In genomic region chr20:46828471-46828870, GRCh38 we compare ENCODE assay signal across 20 cellular contexts.
DNase-seq lines count a peak whose midpoint lies in the region; ATAC-seq and TF ChIP-seq lines count a peak whose summit lies in the region.
"Had no signal": no experiment of that assay in that cellular context is flagged by ENCODE, and none has a peak within 500 bp of the region (broad histone marks: within the 10 kb centered on the region; RNA-seq: fewer than 3 reads in every experiment).

No MANE protein-coding gene starts in this region.

- no peaks in the 10 kb centered on the region for H3K36me3 Mint-ChIP-seq in Calu3 (ENCODE audit: insufficient read depth, unreplicated experiment)
- H3K36me3 Mint-ChIP-seq in immature natural killer cell, result no peaks in the 10 kb centered on the region
- H3K36me3 Mint-ChIP-seq: activated CD8-positive, alpha-beta memory T cell treated with anti-CD3 and anti-CD28 coated beads, Interleukin-2, amount 10 ng/mL, durations not matched to agents 7 days and 5 days; memory B cell; stimulated activated naive B cell treated with anti-CD40 and anti-IgM and Interleukin-4, amounts not matched to agents 10 μg/mL and 1 μg/mL and 100 μg/mL, for 72 hours had no signal

- BruUV-seq in Calu3 (replicated peaks; lab: Mats Ljungman, UMichigan), result no TSS peak
- no TSS peak for BruUV-seq in A673 (replicated peaks; lab: Mats Ljungman, UMichigan)

- H3K27ac Mint-ChIP-seq in Calu3 (ENCODE audit: unreplicated experiment), result no peak overlapping the region
- no peak overlapping the region for H3K27ac Mint-ChIP-seq in immature natural killer cell
- H3K27ac Mint-ChIP-seq: activated CD8-positive, alpha-beta memory T cell treated with anti-CD3 and anti-CD28 coated beads, Interleukin-2, amount 10 ng/mL, durations not matched to agents 7 days and 5 days; IgD-negative memory B cell; memory B cell; stimulated activated naive B cell treated with anti-CD40 and anti-IgM and Interleukin-4, amounts not matched to agents 10 μg/mL and 1 μg/mL and 100 μg/mL, for 72 hours had no signal

- no peaks in the 10 kb centered on the region for H3K36me3 ChIP-seq in A673 (ENCODE audit: insufficient read depth, low read length, poor library complexity, severe bottlenecking)
- H3K36me3 ChIP-seq: adrenal gland, tibial artery had no signal

- H3K4me3 ChIP-seq in choroid plexus epithelial cell (ENCODE audit: low read depth, low read length), result no peak overlapping the region
- H3K4me3 ChIP-seq in A673 (ENCODE audit: low read depth, low read length, poor library complexity, severe bottlenecking), result no peak overlapping the region
- H3K4me3 ChIP-seq: adrenal gland, tibial artery had no signal

- ATAC-seq in GM21515 (IDR thresholded peaks at IDR 0.05; ENCODE audit: unreplicated experiment), result no peak
- ATAC-seq: activated CD8-positive, alpha-beta memory T cell treated with anti-CD3 and anti-CD28 coated beads, Interleukin-2, amount 10 ng/mL, durations not matched to agents 7 days and 5 days; stimulated activated naive B cell treated with anti-CD40 and anti-IgM and Interleukin-4, amounts not matched to agents 10 μg/mL and 1 μg/mL and 100 μg/mL, for 72 hours had no signal

- H3K4me1 Mint-ChIP-seq in Calu3 (ENCODE audit: low read depth, unreplicated experiment), result no peaks in the 10 kb centered on the region
- no peaks in the 10 kb centered on the region for H3K4me1 Mint-ChIP-seq in immature natural killer cell
- H3K4me1 Mint-ChIP-seq: activated CD8-positive, alpha-beta memory T cell treated with anti-CD3 and anti-CD28 coated beads, Interleukin-2, amount 10 ng/mL, durations not matched to agents 7 days and 5 days; IgD-negative memory B cell; memory B cell; stimulated activated naive B cell treated with anti-CD40 and anti-IgM and Interleukin-4, amounts not matched to agents 10 μg/mL and 1 μg/mL and 100 μg/mL, for 72 hours had no signal

- H3K9me3 Mint-ChIP-seq in Calu3 (ENCODE audit: low read depth, unreplicated experiment) (peaks cover 3% of the 10 kb centered on the region), immature natural killer cell (no peaks in the 10 kb centered on the region)

- H3K4me3 Mint-ChIP-seq in Calu3 (ENCODE audit: low read depth, unreplicated experiment) (no peak overlapping the region), immature natural killer cell (no peak overlapping the region)
- H3K4me3 Mint-ChIP-seq: activated CD8-positive, alpha-beta memory T cell treated with anti-CD3 and anti-CD28 coated beads, Interleukin-2, amount 10 ng/mL, durations not matched to agents 7 days and 5 days; IgD-negative memory B cell; memory B cell; stimulated activated naive B cell treated with anti-CD40 and anti-IgM and Interleukin-4, amounts not matched to agents 10 μg/mL and 1 μg/mL and 100 μg/mL, for 72 hours had no signal

- no peaks in the 10 kb centered on the region for H3K4me1 ChIP-seq in A673 (ENCODE audit: insufficient read depth, low read length, poor library complexity, severe bottlenecking)
- H3K4me1 ChIP-seq: adrenal gland, tibial artery had no signal

- no peaks in the 10 kb centered on the region for H3K9me3 ChIP-seq in A673 (ENCODE audit: low read depth, low read length, poor library complexity, severe bottlenecking)

- intact Hi-C loops in Calu3 (cut with micrococcal nuclease; ENCODE audit: unreplicated experiment) (no loop called here), A673 (cut with micrococcal nuclease; ENCODE audit: unreplicated experiment) (no loop called here)

- peaks cover 28% of the 10 kb centered on the region for H3K27me3 Mint-ChIP-seq in Calu3 (ENCODE audit: unreplicated experiment)
- H3K27me3 Mint-ChIP-seq in immature natural killer cell (ENCODE audit: low read depth in 3 of 3), result peaks cover 0 to 16% (median 9%) of the 10 kb centered on the region in 3 donors

- CTCF ChIA-PET in Calu3 (lab: Charles Lee), result no interaction called here
- CTCF ChIA-PET in A673 (lab: Charles Lee), result no interaction called here

- POLR2A ChIA-PET in A673 (lab: Charles Lee; ENCODE audit: low non-redundant PET), result no interaction called here

- DNase-seq in Daoy (ENCODE audit: low read depth), result peak; percentile 32
- peak; percentile 66 for DNase-seq in M059J (ENCODE audit: low read depth)
- peak; percentile 74 for DNase-seq in choroid plexus epithelial cell (ENCODE audit: low read depth)
- DNase-seq in kidney tubule cell (ENCODE audit: low spot score), result peak; percentile 7
- DNase-seq in Calu3, result no peak
- DNase-seq in immature natural killer cell, result no peak
- no peak for DNase-seq in A673 (ENCODE audit: low spot score)
- DNase-seq: activated CD4-positive, CD25-positive, alpha-beta regulatory T cell treated with anti-CD3 and anti-CD28 coated beads, Interleukin-2, amount 50 U/mL, for 72 hours; activated CD8-positive, alpha-beta memory T cell treated with anti-CD3 and anti-CD28 coated beads, Interleukin-2, amount 10 ng/mL, durations not matched to agents 7 days and 5 days; activated effector memory CD4-positive, alpha-beta T cell treated with Interleukin-2 at 50 U/mL for 16 hours; adrenal gland; NCI-H1048; NCI-H526; stimulated activated naive B cell treated with anti-CD40 and anti-IgM and Interleukin-4, amounts not matched to agents 10 μg/mL and 1 μg/mL and 100 μg/mL, for 72 hours; T1000; tibial artery had no signal

- no peaks in the 10 kb centered on the region for H3K27me3 ChIP-seq in A673 (replicated peaks; ENCODE audit: insufficient read depth, low read depth, low read length, poor library complexity)
- H3K27me3 ChIP-seq: adrenal gland had no signal

- no peak for TF ChIP-seq CTCF in choroid plexus epithelial cell (conservative IDR thresholded peaks at IDR 0.05; ENCODE audit: low read depth, low read length)
- TF ChIP-seq CTCF in Calu3 (IDR thresholded peaks at IDR 0.05; ENCODE audit: unreplicated experiment), result no peak
- no peak for TF ChIP-seq CTCF in A673 (conservative IDR thresholded peaks at IDR 0.05; ENCODE audit: low read depth, low read length)

- H3K27ac ChIP-seq in A673 (ENCODE audit: low read depth, low read length, poor library complexity, severe bottlenecking), result no peak overlapping the region
- H3K27ac ChIP-seq: adrenal gland, C4-2B, tibial artery had no signal

Comparison
In these comparisons a context has a peak if more than half of its experiments do, and no peak if none do; other contexts are left out.
1. DNase-seq: peak in Daoy (single experiment), M059J (single experiment), choroid plexus epithelial cell (single experiment) and kidney tubule cell (single experiment); none in Calu3 (single experiment), immature natural killer cell (0 of 3) and A673 (single experiment).